ENCODE assay signal across 8 cellular contexts in the genomic region with DNA sequence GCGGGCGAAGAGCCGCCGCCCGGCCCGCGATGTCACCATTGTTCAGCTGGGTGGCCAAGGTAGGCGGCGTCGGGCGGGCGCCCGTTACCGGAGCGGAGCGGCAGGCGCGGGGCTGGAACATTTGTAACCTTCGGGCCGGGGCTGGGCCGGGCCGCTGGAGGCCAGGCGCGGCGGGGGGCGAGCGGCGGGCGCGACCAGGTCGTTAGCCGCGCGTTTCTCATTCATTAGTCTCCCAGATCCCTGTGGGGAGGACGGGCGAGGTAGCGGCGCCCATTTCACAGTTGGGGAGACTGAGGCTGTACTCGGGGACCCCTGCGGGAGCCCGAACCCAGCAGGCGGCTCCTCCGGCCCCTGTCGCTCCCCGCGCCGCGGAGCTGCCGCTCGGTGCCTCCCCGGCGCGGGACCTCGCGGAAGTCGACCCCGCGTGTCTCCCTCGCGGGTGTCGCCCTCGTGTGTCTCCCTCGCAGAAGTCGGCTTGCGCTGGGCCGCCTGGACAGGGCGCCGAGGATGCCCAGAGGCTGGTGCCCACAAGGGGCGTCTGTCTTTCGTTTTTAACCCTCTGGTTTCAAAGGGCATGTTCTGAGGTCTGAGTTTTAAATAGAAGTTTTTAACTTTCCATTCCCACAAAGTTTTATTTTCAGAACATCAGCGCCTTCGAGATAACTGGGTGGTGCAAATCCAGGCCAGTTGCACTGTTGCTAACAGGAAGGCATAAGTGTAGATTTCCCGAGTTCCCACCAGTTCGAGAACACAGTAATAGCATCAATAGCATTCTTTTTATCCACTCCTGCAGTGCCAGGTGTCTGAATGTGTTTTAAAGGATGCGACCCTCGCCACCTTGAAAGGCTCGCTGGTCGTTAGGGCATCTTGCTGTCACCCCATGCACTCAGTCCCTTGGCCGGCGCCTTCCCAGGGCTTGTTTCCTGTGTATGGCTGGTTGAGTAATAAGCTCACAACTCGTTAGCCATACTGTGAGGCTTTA. TPM values are rescaled to one million over a fixed set of nuclear protein-coding genes. Genes with fewer than 3 reads are reported as not detected.
DNase-seq lines count a peak whose midpoint lies in the region; ATAC-seq and TF ChIP-seq lines count a peak whose summit lies in the region.

No MANE protein-coding gene starts in this region.

- H3K27ac Mint-ChIP-seq in activated naive CD8-positive, alpha-beta T cell treated with anti-CD3 and anti-CD28 coated beads for 36 hours, result peak overlapping the region; percentile 78

- H3K36me3 ChIP-seq in parathyroid adenoma (ENCODE audit: control insufficient read depth, insufficient read depth, low read length) (no peaks in the 10 kb centered on the region), transverse colon (no peaks in the 10 kb centered on the region)

- H3K36me3 Mint-ChIP-seq in activated naive CD8-positive, alpha-beta T cell treated with anti-CD3 and anti-CD28 coated beads for 36 hours, result no peaks in the 10 kb centered on the region

- DNase-seq in COLO668 (lab: John Stamatoyannopoulos, UW; ENCODE audit: unreplicated experiment), result peak; percentile 81
- peak; percentile 62 for DNase-seq in SKM-1 treated with dmso at 0.1 percent for 144 hours (lab: John Stamatoyannopoulos, UW; ENCODE audit: unreplicated experiment)
- peak; percentile 74 for DNase-seq in activated naive CD8-positive, alpha-beta T cell treated with anti-CD3 and anti-CD28 coated beads for 36 hours
- DNase-seq in Right ventricle myocardium inferior (ENCODE audit: missing footprints), result peak; percentile 93
- DNase-seq in transverse colon, result peak; percentile 84

- H3K4me2 ChIP-seq in parathyroid adenoma (ENCODE audit: low read length), result peak overlapping the region; percentile 94

- H3K4me3 Mint-ChIP-seq in activated naive CD8-positive, alpha-beta T cell treated with anti-CD3 and anti-CD28 coated beads for 36 hours, result peak overlapping the region; percentile 80

- peaks cover 26% of the 10 kb centered on the region for H3K79me2 ChIP-seq in parathyroid adenoma

- TF ChIP-seq EP300 in transverse colon (IDR thresholded peaks at IDR 0.05; ENCODE audit: low read depth), result no peak

- TF ChIP-seq CTCF in parathyroid adenoma (IDR thresholded peaks at IDR 0.05) (peak; percentile 68), transverse colon (IDR thresholded peaks at IDR 0.05) (peak; percentile 64 to 78 (median 67))

- ATAC-seq in GM19395 (IDR thresholded peaks at IDR 0.05; ENCODE audit: unreplicated experiment) (peak; percentile 67), HG03520 (IDR thresholded peaks at IDR 0.05; ENCODE audit: unreplicated experiment) (peak; percentile 47), Right ventricle myocardium inferior (peak; percentile 87)

- peak overlapping the region; percentile 93 for H3K27ac ChIP-seq in parathyroid adenoma
- H3K27ac ChIP-seq in transverse colon, result peak overlapping the region; percentile 94 to 98 (median 96)

- no peaks in the 10 kb centered on the region for H3K9me3 Mint-ChIP-seq in activated naive CD8-positive, alpha-beta T cell treated with anti-CD3 and anti-CD28 coated beads for 36 hours

- H3K27me3 ChIP-seq in parathyroid adenoma (ENCODE audit: control insufficient read depth, insufficient read depth, low read length), result no peaks in the 10 kb centered on the region
- H3K27me3 ChIP-seq in transverse colon, result no peaks in the 10 kb centered on the region

- H3K9me3 ChIP-seq in parathyroid adenoma (ENCODE audit: control insufficient read depth, low read length), result no peaks in the 10 kb centered on the region
- no peaks in the 10 kb centered on the region for H3K9me3 ChIP-seq in transverse colon

- peak; percentile 28 for TF ChIP-seq POLR2A in transverse colon (IDR thresholded peaks at IDR 0.05)

- in situ Hi-C loops in transverse colon (cut with MboI; ENCODE audit: low pct_ligation_motif_present in 1 of 4, low pct_unique_long_range_greater_than_20kb in 1 of 4, low sequenced_read_pairs in 3 of 4), result no loop called here

- peaks cover 35% of the 10 kb centered on the region for H3K4me1 Mint-ChIP-seq in activated naive CD8-positive, alpha-beta T cell treated with anti-CD3 and anti-CD28 coated beads for 36 hours

- intact Hi-C loops in Right ventricle myocardium inferior (cut with DNase I), result loop anchor here (5.0 to 10.0 kb wide), 4 partner anchors 55 to 293 kb away; a partner anchor contains a TSS
- intact Hi-C loops in transverse colon (cut with DNase I; ENCODE audit: low total_unique reads), result loop anchor here (2.0 to 10.0 kb wide), 2 partner anchors 47 to 87 kb away; a partner anchor contains a TSS

- peak overlapping the region; percentile 88 for H3K4me3 ChIP-seq in parathyroid adenoma (ENCODE audit: low read depth, low read length)
- peak overlapping the region; percentile 53 to 93 (median 80) for H3K4me3 ChIP-seq in transverse colon

- H2AFZ ChIP-seq in parathyroid adenoma, result peak overlapping the region; percentile 75

- H3K9ac ChIP-seq in parathyroid adenoma, result peak overlapping the region; percentile 87

- no peaks in the 10 kb centered on the region for H3K27me3 Mint-ChIP-seq in activated naive CD8-positive, alpha-beta T cell treated with anti-CD3 and anti-CD28 coated beads for 36 hours

- 0 to 1% methylated on average over 3 to 72 of the region's 81 CpGs for WGBS in transverse colon (ENCODE audit: low coverage in 1 of 2), 2 donors

- peaks cover 22% of the 10 kb centered on the region for H3K4me1 ChIP-seq in parathyroid adenoma
- peaks cover 4 to 51% (median 41%) of the 10 kb centered on the region in 4 donors for H3K4me1 ChIP-seq in transverse colon

RNA-seq across cellular contexts. Expression of a gene that starts 17.6 kb away (rescaled TPM):
- under 1 TPM in 1 of 2 experiments, not detected in 1; 0.34 TPM for total RNA-seq in activated naive CD8-positive, alpha-beta T cell treated with anti-CD3 and anti-CD28 coated beads for 36 hours
- total RNA-seq in Right ventricle myocardium inferior, result 0.38 TPM
- total RNA-seq in transverse colon, result 1 to 10 TPM in 2 of 4 donors, not detected in 2; 2.6 to 3.8 TPM

Comparison
In these comparisons a context has a peak if more than half of its experiments do, and no peak if none do; other contexts are left out.
1. Peak in every context shown above with its lines: DNase-seq, ATAC-seq, H3K4me3 ChIP-seq and H3K27ac ChIP-seq.